ENCODE assay signal across 12 cellular contexts in the genomic region with DNA sequence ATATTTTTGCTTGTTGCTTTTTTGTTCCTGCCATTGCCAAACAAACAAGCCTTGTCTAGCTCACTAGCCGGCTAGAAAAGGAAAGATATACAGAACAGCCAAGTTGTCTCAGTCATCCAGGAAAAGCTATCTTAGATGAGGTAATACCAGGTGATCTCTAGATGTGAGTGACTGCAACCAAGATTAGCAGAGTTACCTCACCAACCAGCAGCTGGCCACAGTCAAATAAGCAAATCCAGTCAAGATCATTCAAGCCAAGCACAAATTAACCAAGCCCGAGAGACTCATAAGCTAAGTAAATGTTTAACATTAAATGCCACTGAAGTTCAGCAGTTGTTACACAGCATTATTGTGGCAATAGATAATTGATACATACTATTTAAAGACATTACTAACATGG.
DNase-seq lines count a peak whose midpoint lies in the region; ATAC-seq and TF ChIP-seq lines count a peak whose summit lies in the region.
"Had no signal": no experiment of that assay in that cellular context is flagged by ENCODE, and none has a peak within 500 bp of the region (broad histone marks: within the 10 kb centered on the region; RNA-seq: fewer than 3 reads in every experiment).

No MANE protein-coding gene starts in this region.

- no peaks in the 10 kb centered on the region for H3K36me3 ChIP-seq in thyroid gland

- no peak for TF ChIP-seq POLR2A in thyroid gland (IDR thresholded peaks at IDR 0.05)
- no peak for TF ChIP-seq POLR2A in erythroblast (IDR thresholded peaks at IDR 0.05; ENCODE audit: low read length)

- 89 to 94% methylated on average over 2 of the region's 2 CpGs for WGBS in thyroid gland, 2 donors

- ATAC-seq in GM18873 (IDR thresholded peaks at IDR 0.05; ENCODE audit: low FRiP score, unreplicated experiment), result peak; percentile 85
- peak; percentile 94 for ATAC-seq in HG02642 (IDR thresholded peaks at IDR 0.05; ENCODE audit: poor library complexity, unreplicated experiment)
- ATAC-seq in HG03565 (IDR thresholded peaks at IDR 0.05; ENCODE audit: unreplicated experiment), result peak; percentile 70
- ATAC-seq: right cardiac atrium had no signal

- H3K9me3 ChIP-seq in thyroid gland, result no peaks in the 10 kb centered on the region

- peak; percentile 67 for DNase-seq in kidney glomerular epithelial cell (lab: John Stamatoyannopoulos, UW)
- no peak for DNase-seq in thyroid gland
- DNase-seq in NCI-H524 treated with DMSO at 0.1 percent for 48 hours (lab: John Stamatoyannopoulos, UW), result no peak
- no peak for DNase-seq in ecto neural progenitor cell (ENCODE audit: low spot score)
- no peak for DNase-seq in erythroblast (lab: John Stamatoyannopoulos, UW)
- DNase-seq: CD4-positive, CD25-positive, alpha-beta regulatory T cell; NCI-H1048; right cardiac atrium had no signal

- no peaks in the 10 kb centered on the region for H3K27me3 ChIP-seq in thyroid gland

- no peak overlapping the region for H3K27ac ChIP-seq in thyroid gland

- no peak for TF ChIP-seq CTCF in thyroid gland (IDR thresholded peaks at IDR 0.05)

- intact Hi-C loops in thyroid gland (cut with DNase I), result no loop called here

- no peak overlapping the region for H3K4me3 ChIP-seq in thyroid gland (replicated peaks in 1 of 3)
- H3K4me3 ChIP-seq: lung had no signal

- no peaks in the 10 kb centered on the region for H3K4me1 ChIP-seq in thyroid gland
